8 cellular contexts compared by ENCODE assay signal in the genomic region with DNA sequence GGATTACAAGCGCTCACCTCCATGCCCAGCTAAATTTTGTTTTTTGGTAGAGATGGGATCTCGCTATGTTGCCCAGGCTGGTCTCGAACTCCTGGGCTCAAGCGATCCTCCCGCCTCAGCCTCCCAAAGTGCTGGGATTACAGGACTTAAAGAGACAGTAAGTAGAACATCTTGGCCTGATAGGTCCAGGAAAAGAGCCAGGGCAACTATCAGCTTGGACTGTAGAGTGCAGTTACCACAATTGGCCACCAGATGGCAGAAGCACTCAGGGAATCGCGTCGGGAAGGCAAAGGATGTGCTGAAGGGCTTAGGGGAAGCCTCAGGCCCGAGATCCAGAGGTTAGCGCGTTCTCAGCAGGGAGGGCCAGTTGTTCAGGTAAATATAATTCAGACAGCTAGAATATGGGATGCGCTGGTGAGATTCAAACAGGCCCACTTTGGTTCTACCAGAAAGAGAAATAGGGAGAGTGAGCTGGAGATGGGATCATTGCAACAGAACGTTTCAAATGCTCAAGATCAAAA. TPM values are rescaled to one million over a fixed set of nuclear protein-coding genes. Genes with fewer than 3 reads are reported as not detected.
DNase-seq lines count a peak whose midpoint lies in the region; ATAC-seq and TF ChIP-seq lines count a peak whose summit lies in the region.

No MANE protein-coding gene starts in this region.

- peak; percentile 73 for DNase-seq in AG10803 (ENCODE audit: low read depth)
- peak; percentile 94 for DNase-seq in NCI-H460 (ENCODE audit: extremely low read depth, low read depth)
- peak; percentile 51 for DNase-seq in activated CD4-positive, alpha-beta T cell treated with anti-CD3 and anti-CD28 coated beads, Interleukin-2, amount 50 U/mL, for 1 hour
- peak; percentile 57 to 88 (median 80) for DNase-seq in dorsolateral prefrontal cortex
- peak; percentile 63 for DNase-seq in lower lobe of right lung
- peak; percentile 20 for DNase-seq in stimulated activated CD8-positive, alpha-beta memory T cell treated with anti-CD3 and anti-CD28 coated beads, Interleukin-12 subunit alpha, Interleukin-12 subunit beta, amount 100 ng/mL, for 4 hours (ENCODE audit: low read depth)

- intact Hi-C loops in dorsolateral prefrontal cortex (cut with DNase I): loop anchor here (1.0 to 10.0 kb wide), 4 partner anchors 232 to 783 kb away; no protein-coding TSS in a partner anchor
- intact Hi-C loops in lower lobe of right lung (cut with DNase I): loop anchor here (5.0 kb wide), 1 partner anchor 228 kb away; no protein-coding TSS in a partner anchor

- H3K4me1 ChIP-seq in lower lobe of right lung: peaks cover 10% of the 10 kb centered on the region

- TF ChIP-seq CTCF in AG10803 (conservative IDR thresholded peaks at IDR 0.05; ENCODE audit: low read length) (peak; percentile 97), dorsolateral prefrontal cortex (IDR thresholded peaks at IDR 0.05 in 54 of 56, conservative IDR thresholded peaks at IDR 0.05 in 2 of 56; ENCODE audit: low read depth in 1 of 56, partially characterized antibody in 56 of 56) (peak; percentile 94 to 99 (median 98)), lower lobe of right lung (IDR thresholded peaks at IDR 0.05) (peak; percentile 99)

- peak; percentile 72 for ATAC-seq in GM18861 (IDR thresholded peaks at IDR 0.05; ENCODE audit: unreplicated experiment)
- ATAC-seq in HG03097 (IDR thresholded peaks at IDR 0.05; ENCODE audit: low FRiP score, unreplicated experiment): peak; percentile 76
- peak; percentile 90 to 91 for ATAC-seq in lower lobe of right lung

- no peaks in the 10 kb centered on the region for H3K36me3 ChIP-seq in lower lobe of right lung

- H3K27me3 ChIP-seq in dorsolateral prefrontal cortex (no peaks in the 10 kb centered on the region), lower lobe of right lung (ENCODE audit: low read depth) (no peaks in the 10 kb centered on the region)

- H3K9me3 ChIP-seq in lower lobe of right lung: no peaks in the 10 kb centered on the region

- peak overlapping the region in 7 of 59 donors; percentile 8 to 71 (median 46) for H3K27ac ChIP-seq in dorsolateral prefrontal cortex
- H3K27ac ChIP-seq in lower lobe of right lung: no peak overlapping the region

- H3K4me3 ChIP-seq in AG10803 (ENCODE audit: low read length): no peak overlapping the region
- H3K4me3 ChIP-seq in dorsolateral prefrontal cortex: peak overlapping the region in 1 of 59 donors; percentile 11
- no peak overlapping the region for H3K4me3 ChIP-seq in lower lobe of right lung

RNA-seq across cellular contexts. Expression of a gene that starts 21.5 kb away (rescaled TPM):
- not detected in 2 replicates for total RNA-seq in NCI-H460 (2014; rRNA removed; shearing (Covaris generic))
- polyA plus RNA-seq in NCI-H460 (2014; cell fraction: nucleus; rRNA removed): not detected in 2 replicates
- total RNA-seq in dorsolateral prefrontal cortex (not detected), lower lobe of right lung (not detected)

Comparison
In these comparisons a context has a peak if more than half of its experiments do, and no peak if none do; other contexts are left out.
1. DNase-seq: peak in every context shown above with its lines; median percentile 94 in NCI-H460; 80 in dorsolateral prefrontal cortex; 73 in AG10803; 63 in lower lobe of right lung; 51 in activated CD4-positive, alpha-beta T cell treated with anti-CD3 and anti-CD28 coated beads, Interleukin-2, amount 50 U/mL, for 1 hour; 20 in stimulated activated CD8-positive, alpha-beta memory T cell treated with anti-CD3 and anti-CD28 coated beads, Interleukin-12 subunit alpha, Interleukin-12 subunit beta, amount 100 ng/mL, for 4 hours.